8 cellular contexts compared by ENCODE assay signal in genomic region chr11:126480410-126481302, GRCh38.
A peak's percentile ranks its signal among the peaks of the same experiment; 100 is the strongest.
DNase-seq lines count a peak whose midpoint lies in the region; ATAC-seq and TF ChIP-seq lines count a peak whose summit lies in the region.

No MANE protein-coding gene starts in this region.

- H3K27ac ChIP-seq in left ventricle myocardium inferior (replicated peaks): peak overlapping the region; percentile 67
- H3K27ac ChIP-seq in urinary bladder (ENCODE audit: low read depth): peak overlapping the region; percentile 27

- intact Hi-C loops in left ventricle myocardium inferior (cut with micrococcal nuclease): loop anchor here (2.0 to 5.0 kb wide), 2 partner anchors 38 to 170 kb away; no protein-coding TSS in a partner anchor

- H3K9me3 ChIP-seq in left ventricle myocardium inferior (replicated peaks): no peaks in the 10 kb centered on the region

- H3K36me3 ChIP-seq in left ventricle myocardium inferior: no peaks in the 10 kb centered on the region
- H3K36me3 ChIP-seq in urinary bladder (ENCODE audit: insufficient read depth): no peaks in the 10 kb centered on the region

- H3K4me3 ChIP-seq in left ventricle myocardium inferior (peak overlapping the region; percentile 38), urinary bladder (ENCODE audit: low read depth, low read length) (no peak overlapping the region)

- peaks cover 5% of the 10 kb centered on the region for H3K4me1 ChIP-seq in left ventricle myocardium inferior
- no peaks in the 10 kb centered on the region for H3K4me1 ChIP-seq in urinary bladder (ENCODE audit: insufficient read depth)

- DNase-seq in GM10266 (ENCODE audit: extremely low spot score) (peak; percentile 82), NCI-H128 (lab: John Stamatoyannopoulos, UW; ENCODE audit: unreplicated experiment) (peak; percentile 59), SW480 (ENCODE audit: low spot score) (peak; percentile 84), amniotic epithelial cell (ENCODE audit: low read depth) (peak; percentile 84), left ventricle myocardium inferior (peak; percentile 75), pulmonary artery endothelial cell (ENCODE audit: low read depth, low spot score) (peak; percentile 39)

- ATAC-seq in HG02642 (IDR thresholded peaks at IDR 0.05; ENCODE audit: poor library complexity, unreplicated experiment): peak; percentile 69

- WGBS in urinary bladder: 8% methylated on average over 19 of the region's 19 CpGs

- peak; percentile 93 for TF ChIP-seq CTCF in GM10266 (IDR thresholded peaks at IDR 0.05; ENCODE audit: control insufficient read depth, insufficient read depth, low read depth, missing control alignments)
- peak; percentile 95 for TF ChIP-seq CTCF in left ventricle myocardium inferior (IDR thresholded peaks at IDR 0.05; ENCODE audit: borderline replicate concordance)

- H3K27me3 ChIP-seq in left ventricle myocardium inferior (ENCODE audit: low read depth): no peaks in the 10 kb centered on the region
